1 cellular context compared by ENCODE assay signal in the genomic region with DNA sequence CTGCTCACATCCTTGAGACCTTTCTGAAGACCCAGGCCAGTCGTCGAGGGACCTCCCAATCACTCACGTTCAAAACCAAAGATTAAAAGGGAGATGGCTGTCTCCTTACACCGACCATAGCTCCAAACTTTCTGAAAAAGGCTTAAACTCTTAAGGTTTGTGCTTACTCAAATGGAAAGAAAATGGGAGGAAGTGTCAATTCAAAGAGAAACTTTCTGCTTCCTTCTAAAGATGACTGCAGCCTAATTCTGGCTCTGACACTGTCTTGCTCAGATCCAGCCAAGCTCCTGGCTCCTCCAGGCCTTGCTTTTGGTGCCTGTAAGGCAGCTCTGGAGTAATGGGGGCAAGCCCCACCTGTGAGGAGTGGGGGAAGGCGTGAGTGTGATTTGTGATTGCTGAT.
TF ChIP-seq lines count a peak whose summit lies in the region.

No MANE protein-coding gene starts in this region.

TF ChIP-seq in HepG2, 621 proteins besides CTCF, POLR2A, EP300 and RAD21:
- no peak for TF ChIP-seq SRF (IDR thresholded peaks at IDR 0.05; ENCODE audit: low read depth, low read length)
- TF ChIP-seq, protein P1, sequence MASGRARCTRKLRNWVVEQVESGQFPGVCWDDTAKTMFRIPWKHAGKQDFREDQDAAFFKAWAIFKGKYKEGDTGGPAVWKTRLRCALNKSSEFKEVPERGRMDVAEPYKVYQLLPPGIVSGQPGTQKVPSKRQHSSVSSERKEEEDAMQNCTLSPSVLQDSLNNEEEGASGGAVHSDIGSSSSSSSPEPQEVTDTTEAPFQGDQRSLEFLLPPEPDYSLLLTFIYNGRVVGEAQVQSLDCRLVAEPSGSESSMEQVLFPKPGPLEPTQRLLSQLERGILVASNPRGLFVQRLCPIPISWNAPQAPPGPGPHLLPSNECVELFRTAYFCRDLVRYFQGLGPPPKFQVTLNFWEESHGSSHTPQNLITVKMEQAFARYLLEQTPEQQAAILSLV (CRISPR knock-in tag; IDR thresholded peaks at IDR 0.05; ENCODE audit: borderline replicate concordance), result no peak
- TF ChIP-seq ERF (CRISPR knock-in tag; IDR thresholded peaks at IDR 0.05), result no peak
- no peak for TF ChIP-seq PRDM15 (CRISPR knock-in tag; IDR thresholded peaks at IDR 0.05)
